In genomic region chr12:108517288-108518100, GRCh38 we compare ENCODE assay signal across 16 cellular contexts. TPM values are rescaled to one million over a fixed set of nuclear protein-coding genes. Genes with fewer than 3 reads are reported as not detected.
DNase-seq lines count a peak whose midpoint lies in the region; ATAC-seq and TF ChIP-seq lines count a peak whose summit lies in the region.
"Had no signal": no experiment of that assay in that cellular context is flagged by ENCODE, and none has a peak within 500 bp of the region (broad histone marks: within the 10 kb centered on the region; RNA-seq: fewer than 3 reads in every experiment).

No MANE protein-coding gene starts in this region.

- 82 to 86% methylated on average over 12 of the region's 12 CpGs for WGBS in heart right ventricle, 2 donors

- peaks cover 12% of the 10 kb centered on the region for H3K4me1 Mint-ChIP-seq in stimulated activated naive CD8-positive, alpha-beta T cell treated with anti-CD3 and anti-CD28 coated beads, Interleukin-15, Interleukin-2, amounts not matched to agents 100 ng/mL and 50 ng/mL, for 24 hours (ENCODE audit: low read depth)
- H3K4me1 Mint-ChIP-seq in WTC11, result peaks cover 10% of the 10 kb centered on the region

- no peaks in the 10 kb centered on the region for H3K9me3 ChIP-seq in heart right ventricle
- H3K9me3 ChIP-seq: ovary, thyroid gland had no signal

- intact Hi-C loops in heart right ventricle (cut with DNase I), result loop anchor here in 1 of 10 donors (10.0 kb wide), 1 partner anchor 523 kb away; no protein-coding TSS in a partner anchor

- CTCF ChIA-PET in WTC11 (lab: Charles Lee), result interaction anchor here (1.5 to 2.0 kb wide), 2 partner anchors 528 to 599 kb away, joined by 4 to 6 read pairs; no protein-coding TSS in a partner anchor

- H3K27me3 Mint-ChIP-seq in stimulated activated naive CD8-positive, alpha-beta T cell treated with anti-CD3 and anti-CD28 coated beads, Interleukin-15, Interleukin-2, amounts not matched to agents 100 ng/mL and 50 ng/mL, for 24 hours, result no peaks in the 10 kb centered on the region
- no peaks in the 10 kb centered on the region; the same call in 1 of the 2 replicates for H3K27me3 Mint-ChIP-seq in WTC11 (ENCODE audit: low read depth)

- H3K36me3 Mint-ChIP-seq in stimulated activated naive CD8-positive, alpha-beta T cell treated with anti-CD3 and anti-CD28 coated beads, Interleukin-15, Interleukin-2, amounts not matched to agents 100 ng/mL and 50 ng/mL, for 24 hours (ENCODE audit: low read depth), result peaks cover 37% of the 10 kb centered on the region
- H3K36me3 Mint-ChIP-seq in WTC11, result peaks cover 39% of the 10 kb centered on the region

- peaks cover 0 to 20% (median 10%) of the 10 kb centered on the region in 9 donors for H3K4me1 ChIP-seq in heart right ventricle

- no peak overlapping the region for H3K4me3 Mint-ChIP-seq in stimulated activated naive CD8-positive, alpha-beta T cell treated with anti-CD3 and anti-CD28 coated beads, Interleukin-15, Interleukin-2, amounts not matched to agents 100 ng/mL and 50 ng/mL, for 24 hours
- H3K4me3 Mint-ChIP-seq in WTC11, result 0 out of 2 replicates have a peak overlapping the region, but pooled peaks have one; percentile 49

- no peaks in the 10 kb centered on the region for H3K27me3 ChIP-seq in heart right ventricle
- H3K27me3 ChIP-seq: ovary, thyroid gland had no signal

- DNase-seq in stimulated activated naive CD8-positive, alpha-beta T cell treated with anti-CD3 and anti-CD28 coated beads, Interleukin-15, Interleukin-2, amounts not matched to agents 100 U/mL and 50 U/mL, for 24 hours, result no peak
- no peak for DNase-seq in WTC11 (ENCODE audit: low spot score)
- peak; percentile 64 for DNase-seq in mesenteric fat pad (ENCODE audit: low spot score)
- DNase-seq in heart right ventricle, result no peak
- DNase-seq in SHP77 treated with DMSO at 0.1 percent for 48 hours (lab: John Stamatoyannopoulos, UW), result no peak
- DNase-seq in T-helper 9 cell, result no peak
- DNase-seq: activated naive CD4-positive, alpha-beta T cell treated with anti-CD3 and anti-CD28 coated beads, Interleukin-2, amount 50 U/mL, for 16 hours; DMS79 treated with DMSO at 0.1 percent for 48 hours; IMR-90; midbrain; stimulated activated CD4-positive, alpha-beta T cell treated with anti-CD3 and anti-CD28 coated beads, Interleukin-4, amount 100 ng/mL, for 1 hour; thyroid gland had no signal

- POLR2A ChIA-PET in WTC11 (lab: Charles Lee), result no interaction called here

- peak overlapping the region; percentile 7 for H3K27ac Mint-ChIP-seq in stimulated activated naive CD8-positive, alpha-beta T cell treated with anti-CD3 and anti-CD28 coated beads, Interleukin-15, Interleukin-2, amounts not matched to agents 100 ng/mL and 50 ng/mL, for 24 hours
- H3K27ac Mint-ChIP-seq in WTC11, result no peak overlapping the region

- H3K27ac ChIP-seq in heart right ventricle, result no peak overlapping the region
- H3K27ac ChIP-seq: ovary, thyroid gland, VCaP had no signal

- peaks cover 0 to 58% (median 37%) of the 10 kb centered on the region in 9 donors for H3K36me3 ChIP-seq in heart right ventricle
- H3K36me3 ChIP-seq: ovary had no signal

- H3K9me3 Mint-ChIP-seq in stimulated activated naive CD8-positive, alpha-beta T cell treated with anti-CD3 and anti-CD28 coated beads, Interleukin-15, Interleukin-2, amounts not matched to agents 100 ng/mL and 50 ng/mL, for 24 hours, result no peaks in the 10 kb centered on the region
- H3K9me3 Mint-ChIP-seq in WTC11, result no peaks in the 10 kb centered on the region

- no peak for TF ChIP-seq CTCF in WTC11 (IDR thresholded peaks at IDR 0.05)
- no peak for TF ChIP-seq CTCF in heart right ventricle (IDR thresholded peaks at IDR 0.05)

- ATAC-seq in stimulated activated naive CD8-positive, alpha-beta T cell treated with anti-CD3 and anti-CD28 coated beads, Interleukin-15, Interleukin-2, amounts not matched to agents 100 U/mL and 50 U/mL, for 24 hours, result no peak
- ATAC-seq in WTC11 (no peak), HG03175 (IDR thresholded peaks at IDR 0.05; ENCODE audit: unreplicated experiment) (no peak), heart right ventricle (no peak)

- H3K4me3 ChIP-seq in heart right ventricle, result no peak overlapping the region
- H3K4me3 ChIP-seq: ovary, thyroid gland had no signal

TF ChIP-seq in WTC11, 78 proteins besides CTCF, POLR2A, EP300 and RAD21 (continues in another document):
- TF ChIP-seq TCF7 (CRISPR knock-in tag; IDR thresholded peaks at IDR 0.05; ENCODE audit: low read depth) (no peak), GRHL2 (CRISPR knock-in tag; IDR thresholded peaks at IDR 0.05; ENCODE audit: insufficient replicate concordance, severe bottlenecking) (no peak), ZSCAN18 (CRISPR knock-in tag; IDR thresholded peaks at IDR 0.05) (no peak), RELA (CRISPR knock-in tag; IDR thresholded peaks at IDR 0.05; ENCODE audit: borderline replicate concordance) (no peak), OVOL2 (CRISPR knock-in tag; IDR thresholded peaks at IDR 0.05; ENCODE audit: borderline replicate concordance) (no peak), TEAD4 (CRISPR knock-in tag; IDR thresholded peaks at IDR 0.05) (no peak), FOXK1 (CRISPR knock-in tag; IDR thresholded peaks at IDR 0.05) (no peak), ZNF317 (CRISPR knock-in tag; IDR thresholded peaks at IDR 0.05; ENCODE audit: borderline replicate concordance, low read depth) (no peak), FOXP1 (CRISPR knock-in tag; IDR thresholded peaks at IDR 0.05; ENCODE audit: borderline replicate concordance) (no peak), KAT7 (CRISPR knock-in tag; IDR thresholded peaks at IDR 0.05; ENCODE audit: borderline replicate concordance) (no peak), FOXJ3 (CRISPR knock-in tag; IDR thresholded peaks at IDR 0.05; ENCODE audit: borderline replicate concordance) (no peak)
- TF ChIP-seq, protein P1, sequence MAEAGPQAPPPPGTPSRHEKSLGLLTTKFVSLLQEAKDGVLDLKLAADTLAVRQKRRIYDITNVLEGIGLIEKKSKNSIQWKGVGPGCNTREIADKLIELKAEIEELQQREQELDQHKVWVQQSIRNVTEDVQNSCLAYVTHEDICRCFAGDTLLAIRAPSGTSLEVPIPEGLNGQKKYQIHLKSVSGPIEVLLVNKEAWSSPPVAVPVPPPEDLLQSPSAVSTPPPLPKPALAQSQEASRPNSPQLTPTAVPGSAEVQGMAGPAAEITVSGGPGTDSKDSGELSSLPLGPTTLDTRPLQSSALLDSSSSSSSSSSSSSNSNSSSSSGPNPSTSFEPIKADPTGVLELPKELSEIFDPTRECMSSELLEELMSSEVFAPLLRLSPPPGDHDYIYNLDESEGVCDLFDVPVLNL (CRISPR knock-in tag; IDR thresholded peaks at IDR 0.05; ENCODE audit: borderline replicate concordance, low read depth), result no peak
- TF ChIP-seq, protein P2, sequence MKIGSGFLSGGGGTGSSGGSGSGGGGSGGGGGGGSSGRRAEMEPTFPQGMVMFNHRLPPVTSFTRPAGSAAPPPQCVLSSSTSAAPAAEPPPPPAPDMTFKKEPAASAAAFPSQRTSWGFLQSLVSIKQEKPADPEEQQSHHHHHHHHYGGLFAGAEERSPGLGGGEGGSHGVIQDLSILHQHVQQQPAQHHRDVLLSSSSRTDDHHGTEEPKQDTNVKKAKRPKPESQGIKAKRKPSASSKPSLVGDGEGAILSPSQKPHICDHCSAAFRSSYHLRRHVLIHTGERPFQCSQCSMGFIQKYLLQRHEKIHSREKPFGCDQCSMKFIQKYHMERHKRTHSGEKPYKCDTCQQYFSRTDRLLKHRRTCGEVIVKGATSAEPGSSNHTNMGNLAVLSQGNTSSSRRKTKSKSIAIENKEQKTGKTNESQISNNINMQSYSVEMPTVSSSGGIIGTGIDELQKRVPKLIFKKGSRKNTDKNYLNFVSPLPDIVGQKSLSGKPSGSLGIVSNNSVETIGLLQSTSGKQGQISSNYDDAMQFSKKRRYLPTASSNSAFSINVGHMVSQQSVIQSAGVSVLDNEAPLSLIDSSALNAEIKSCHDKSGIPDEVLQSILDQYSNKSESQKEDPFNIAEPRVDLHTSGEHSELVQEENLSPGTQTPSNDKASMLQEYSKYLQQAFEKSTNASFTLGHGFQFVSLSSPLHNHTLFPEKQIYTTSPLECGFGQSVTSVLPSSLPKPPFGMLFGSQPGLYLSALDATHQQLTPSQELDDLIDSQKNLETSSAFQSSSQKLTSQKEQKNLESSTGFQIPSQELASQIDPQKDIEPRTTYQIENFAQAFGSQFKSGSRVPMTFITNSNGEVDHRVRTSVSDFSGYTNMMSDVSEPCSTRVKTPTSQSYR (CRISPR knock-in tag; IDR thresholded peaks at IDR 0.05), result no peak
- TF ChIP-seq, protein P3, sequence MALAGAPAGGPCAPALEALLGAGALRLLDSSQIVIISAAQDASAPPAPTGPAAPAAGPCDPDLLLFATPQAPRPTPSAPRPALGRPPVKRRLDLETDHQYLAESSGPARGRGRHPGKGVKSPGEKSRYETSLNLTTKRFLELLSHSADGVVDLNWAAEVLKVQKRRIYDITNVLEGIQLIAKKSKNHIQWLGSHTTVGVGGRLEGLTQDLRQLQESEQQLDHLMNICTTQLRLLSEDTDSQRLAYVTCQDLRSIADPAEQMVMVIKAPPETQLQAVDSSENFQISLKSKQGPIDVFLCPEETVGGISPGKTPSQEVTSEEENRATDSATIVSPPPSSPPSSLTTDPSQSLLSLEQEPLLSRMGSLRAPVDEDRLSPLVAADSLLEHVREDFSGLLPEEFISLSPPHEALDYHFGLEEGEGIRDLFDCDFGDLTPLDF (CRISPR knock-in tag; IDR thresholded peaks at IDR 0.05), result no peak

RNA-seq across cellular contexts. Expression of gene FICD, which starts 2.4 kb away (rescaled TPM):
- total RNA-seq in WTC11 (2021), result 4.4 to 6.7 TPM (median 6.3 TPM) in 3 replicates
- 14.1 TPM for total RNA-seq in mesenteric fat pad
- total RNA-seq in heart right ventricle, result 1 to 10 TPM; 2.1 to 4.4 (median 2.8) TPM
- 1 to 10 TPM; 2.1 to 3.7 TPM for polyA plus RNA-seq in heart right ventricle

RNA-seq across cellular contexts. Expression of gene SART3, which starts 43.5 kb away (rescaled TPM):
- 75.6 to 91.2 TPM (median 76.8 TPM) in 3 replicates for total RNA-seq in WTC11 (2021)
- 43.5 TPM for total RNA-seq in mesenteric fat pad
- total RNA-seq in heart right ventricle, result 10 to 100 TPM; 20.7 to 38.0 (median 25.2) TPM
- polyA plus RNA-seq in heart right ventricle, result 10 to 100 TPM; 13.5 to 18.3 TPM

RNA-seq across cellular contexts. Expression of gene ISCU, which starts 44.9 kb away (rescaled TPM):
- total RNA-seq in WTC11 (2021), result 73.8 to 85.9 TPM (median 74.2 TPM) in 3 replicates
- total RNA-seq in mesenteric fat pad, result 156 TPM
- total RNA-seq in heart right ventricle, result 100 to 1,000 TPM; 321 to 630 (median 522) TPM
- 100 to 1,000 TPM; 164 to 215 TPM for polyA plus RNA-seq in heart right ventricle
